ENCODE assay signal across 8 cellular contexts in genomic region chr3:47163990-47164848, GRCh38. TPM values are rescaled to one million over a fixed set of nuclear protein-coding genes. Genes with fewer than 3 reads are reported as not detected.
DNase-seq lines count a peak whose midpoint lies in the region; ATAC-seq and TF ChIP-seq lines count a peak whose summit lies in the region.

SETD2 (minus strand) TSS chr3:47164113; CDS start chr3:47163924, 189 bp downstream.

- peak within 1 kb of the TSS; percentile 98 to 99 (median 99) for H3K4me3 Mint-ChIP-seq in CD8-positive, alpha-beta memory T cell
- peak within 1 kb of the TSS; percentile 84 to 96 for H3K4me3 Mint-ChIP-seq in effector memory CD8-positive, alpha-beta T cell

- peak within 1 kb of the TSS; percentile 75 to 94 for H3K4ac ChIP-seq in mesenchymal stem cell (ENCODE audit: low read depth in 1 of 2, low read length in 2 of 2)

- ATAC-seq in GM19452 (IDR thresholded peaks at IDR 0.05; ENCODE audit: unreplicated experiment), result peak; percentile 66
- ATAC-seq in effector memory CD8-positive, alpha-beta T cell (replicated peaks), result peak; percentile 87

- CTCF ChIA-PET in CD8-positive, alpha-beta memory T cell (lab: Charles Lee), result interaction anchor here (0.6 to 1.8 kb wide), 16 partner anchors 11 to 255 kb away, joined by 3 to 9 read pairs (median 4); no protein-coding TSS in a partner anchor

- peak within 1 kb of the TSS; percentile 99 for H2BK15ac ChIP-seq in mesenchymal stem cell (ENCODE audit: low read depth, poor library complexity, severe bottlenecking)

- peak within 1 kb of the TSS; percentile 92 to 95 for H3K14ac ChIP-seq in mesenchymal stem cell (ENCODE audit: low read length in 2 of 2)

- H3K4me1 ChIP-seq in CD8-positive, alpha-beta memory T cell (ENCODE audit: insufficient read depth, low read length), result peaks cover 49% of the 10 kb centered on the region
- H3K4me1 ChIP-seq in mesenchymal stem cell (ENCODE audit: control insufficient read depth, insufficient read depth, low read depth, low read length), result peaks cover 7% of the 10 kb centered on the region

- DNase-seq in CD8-positive, alpha-beta memory T cell, result peak; percentile 80 to 91 (median 83)
- DNase-seq in HL-60 (ENCODE audit: low read depth in 1 of 2, low spot score in 1 of 2) (peak; percentile 77 to 93), NOMO-1 (lab: John Stamatoyannopoulos, UW; ENCODE audit: unreplicated experiment in 2 of 2) (peak; percentile 82 to 91), mesenchymal stem cell (peak; percentile 94)
- peak; percentile 73 to 78 for DNase-seq in activated CD8-positive, alpha-beta memory T cell treated with anti-CD3 and anti-CD28 coated beads for 4 hours (ENCODE audit: low read depth in 2 of 2)
- peak; percentile 74 to 79 (median 78) for DNase-seq in effector memory CD8-positive, alpha-beta T cell
- peak; percentile 78 for DNase-seq in stimulated activated CD8-positive, alpha-beta memory T cell treated with anti-CD3 and anti-CD28 coated beads, Interleukin-12 subunit alpha, Interleukin-12 subunit beta, amount 100 ng/mL, for 24 hours (ENCODE audit: extremely low read depth)

- H4K8ac ChIP-seq in mesenchymal stem cell (ENCODE audit: low read length), result peak within 1 kb of the TSS; percentile 82

- H3K36me3 Mint-ChIP-seq in CD8-positive, alpha-beta memory T cell, result peaks cover 0 to 26% (median 1%) of the 10 kb centered on the region in 3 donors
- peaks cover 32% of the 10 kb centered on the region for H3K36me3 Mint-ChIP-seq in effector memory CD8-positive, alpha-beta T cell (ENCODE audit: insufficient read depth)

- H3K36me3 ChIP-seq in CD8-positive, alpha-beta memory T cell (ENCODE audit: insufficient read depth, low read length), result no peaks in the 10 kb centered on the region
- H3K36me3 ChIP-seq in mesenchymal stem cell (ENCODE audit: control insufficient read depth in 1 of 2, insufficient read depth in 2 of 2, low read depth in 1 of 2, low read length in 2 of 2), result no peaks in the 10 kb centered on the region

- no peaks in the 10 kb centered on the region for H3K9me3 ChIP-seq in CD8-positive, alpha-beta memory T cell (ENCODE audit: low read length)
- H3K9me3 ChIP-seq in mesenchymal stem cell (ENCODE audit: control insufficient read depth, low read length), result no peaks in the 10 kb centered on the region

- H2AFZ ChIP-seq in mesenchymal stem cell (ENCODE audit: low read depth, low read length), result peak within 1 kb of the TSS; percentile 88

- H3K27ac ChIP-seq in CD8-positive, alpha-beta memory T cell (ENCODE audit: low read depth, low read length), result peak within 1 kb of the TSS; percentile 94
- H3K27ac ChIP-seq in HL-60 (replicated peaks), result peak within 1 kb of the TSS; percentile 87
- peak within 1 kb of the TSS; percentile 86 for H3K27ac ChIP-seq in mesenchymal stem cell (ENCODE audit: low read length, poor library complexity, severe bottlenecking)

- H3K4me2 ChIP-seq in mesenchymal stem cell (ENCODE audit: low read length, poor library complexity, severe bottlenecking), result peak within 1 kb of the TSS; percentile 75

- TF ChIP-seq CTCF in HL-60 (IDR thresholded peaks at IDR 0.05; ENCODE audit: insufficient read depth, low read length), result no peak

- H3K79me1 ChIP-seq in mesenchymal stem cell (replicated peaks; ENCODE audit: low read length, poor library complexity, severe bottlenecking), result peaks cover 8% of the 10 kb centered on the region

- peak within 1 kb of the TSS; percentile 87 for H4K91ac ChIP-seq in mesenchymal stem cell (ENCODE audit: low read length)

- H3K4me1 Mint-ChIP-seq in CD8-positive, alpha-beta memory T cell, result peaks cover 44 to 58% (median 53%) of the 10 kb centered on the region in 3 donors
- peaks cover 27 to 48% of the 10 kb centered on the region in 2 donors for H3K4me1 Mint-ChIP-seq in effector memory CD8-positive, alpha-beta T cell (ENCODE audit: low read depth in 2 of 2)

- H3K9ac ChIP-seq in mesenchymal stem cell (ENCODE audit: low read length), result peak within 1 kb of the TSS; percentile 98

- peak within 1 kb of the TSS in 1 of 2 experiments; percentile 86 for H3K23ac ChIP-seq in mesenchymal stem cell (ENCODE audit: low read length in 2 of 2)

- H2BK5ac ChIP-seq in mesenchymal stem cell (ENCODE audit: low read depth, low read length, poor library complexity, severe bottlenecking), result peak within 1 kb of the TSS; percentile 92

- peak within 1 kb of the TSS in 1 of 2 experiments; percentile 59 for H2BK12ac ChIP-seq in mesenchymal stem cell (ENCODE audit: low read length in 2 of 2)

- peak within 1 kb of the TSS; percentile 95 to 96 for H3K18ac ChIP-seq in mesenchymal stem cell (ENCODE audit: low read depth in 1 of 2, low read length in 2 of 2)

- no peak within 1 kb of the TSS for H2AK5ac ChIP-seq in mesenchymal stem cell (ENCODE audit: low read length, severe bottlenecking)

- H3K4me3 ChIP-seq in CD8-positive, alpha-beta memory T cell (ENCODE audit: low read length), result peak within 1 kb of the TSS; percentile 95
- peak within 1 kb of the TSS; percentile 95 for H3K4me3 ChIP-seq in HL-60 (replicated peaks; ENCODE audit: insufficient read depth, low read length)
- H3K4me3 ChIP-seq in mesenchymal stem cell (ENCODE audit: insufficient read depth in 1 of 2, low read depth in 1 of 2, low read length in 2 of 2), result peak within 1 kb of the TSS; percentile 90 to 93

- WGBS in mesenchymal stem cell, result under 1% methylated on average over 74 of the region's 96 CpGs

- peaks cover 0 to 2% of the 10 kb centered on the region in 2 donors for H3K27me3 Mint-ChIP-seq in CD8-positive, alpha-beta memory T cell
- no peaks in the 10 kb centered on the region for H3K27me3 Mint-ChIP-seq in effector memory CD8-positive, alpha-beta T cell

- POLR2A ChIA-PET in CD8-positive, alpha-beta memory T cell (lab: Charles Lee), result interaction anchor here (0.5 to 2.5 kb wide), 20 partner anchors 12 to 658 kb away, joined by 3 to 16 read pairs (median 4); partner anchors contain the start of genes CCDC12, KIF9, KLHL18 and PTPN23

- H3K27ac Mint-ChIP-seq in CD8-positive, alpha-beta memory T cell, result peak within 1 kb of the TSS; percentile 98 to 100 (median 100)
- H3K27ac Mint-ChIP-seq in effector memory CD8-positive, alpha-beta T cell, result peak within 1 kb of the TSS; percentile 95 to 98

- peak within 1 kb of the TSS; percentile 61 for H2BK120ac ChIP-seq in mesenchymal stem cell (ENCODE audit: low read depth, low read length)

- no peaks in the 10 kb centered on the region for H3K9me3 Mint-ChIP-seq in CD8-positive, alpha-beta memory T cell
- no peaks in the 10 kb centered on the region for H3K9me3 Mint-ChIP-seq in effector memory CD8-positive, alpha-beta T cell

- no peaks in the 10 kb centered on the region for H3K27me3 ChIP-seq in CD8-positive, alpha-beta memory T cell (ENCODE audit: insufficient read depth, low read length, poor library complexity, severe bottlenecking)
- no peaks in the 10 kb centered on the region for H3K27me3 ChIP-seq in HL-60 (ENCODE audit: insufficient read depth, poor library complexity, severe bottlenecking)
- H3K27me3 ChIP-seq in mesenchymal stem cell (ENCODE audit: control insufficient read depth in 1 of 2, insufficient read depth in 1 of 2, low read length in 2 of 2), result no peaks in the 10 kb centered on the region

RNA-seq across cellular contexts. Expression of gene SETD2, which starts in this region (rescaled TPM):
- total RNA-seq in CD8-positive, alpha-beta memory T cell, result 10 to 100 TPM; 32.4 to 32.8 TPM
- polyA plus RNA-seq in CD8-positive, alpha-beta memory T cell, result 30.2 TPM
- polyA plus RNA-seq in mesenchymal stem cell (2013, experiment 1 of 2), result 14.6 TPM
- 14.2 TPM for polyA plus RNA-seq in mesenchymal stem cell (2013, experiment 2 of 2)

Comparison
In these comparisons a context has a peak if more than half of its experiments do, and no peak if none do; other contexts are left out.
1. Peak in every context shown above with its lines: DNase-seq, ATAC-seq, H3K4me3 ChIP-seq and H3K27ac ChIP-seq.